In genomic region chr11:64864473-64865285, GRCh38 we compare ENCODE assay signal across 8 cellular contexts. TPM values are rescaled to one million over a fixed set of nuclear protein-coding genes. Genes with fewer than 3 reads are reported as not detected.
DNase-seq lines count a peak whose midpoint lies in the region; ATAC-seq, FAIRE-seq and TF ChIP-seq lines count a peak whose summit lies in the region.

No MANE protein-coding gene starts in this region.

- H3K9me3 ChIP-seq in left ventricle myocardium inferior (replicated peaks): no peaks in the 10 kb centered on the region
- H3K9me3 ChIP-seq in small intestine (ENCODE audit: control insufficient read depth, low read depth): no peaks in the 10 kb centered on the region

- peaks cover 94% of the 10 kb centered on the region for H3K4me1 Mint-ChIP-seq in activated naive CD4-positive, alpha-beta T cell treated with anti-CD3 and anti-CD28 coated beads, Interleukin-2, amount 10 ng/mL, durations not matched to agents 7 days and 5 days

- intact Hi-C loops in left ventricle myocardium inferior (cut with micrococcal nuclease): no loop called here

- H3K27me3 Mint-ChIP-seq in activated naive CD4-positive, alpha-beta T cell treated with anti-CD3 and anti-CD28 coated beads, Interleukin-2, amount 10 ng/mL, durations not matched to agents 7 days and 5 days: no peaks in the 10 kb centered on the region

- no peak for TF ChIP-seq CTCF in left ventricle myocardium inferior (IDR thresholded peaks at IDR 0.05; ENCODE audit: borderline replicate concordance)

- ATAC-seq in GM18517 (IDR thresholded peaks at IDR 0.05; ENCODE audit: unreplicated experiment) (peak; percentile 21), HG03571 (IDR thresholded peaks at IDR 0.05; ENCODE audit: unreplicated experiment) (peak; percentile 5)

- peaks cover 49% of the 10 kb centered on the region for H3K36me3 Mint-ChIP-seq in activated naive CD4-positive, alpha-beta T cell treated with anti-CD3 and anti-CD28 coated beads, Interleukin-2, amount 10 ng/mL, durations not matched to agents 7 days and 5 days

- H3K27me3 ChIP-seq in left ventricle myocardium inferior (ENCODE audit: low read depth) (no peaks in the 10 kb centered on the region), small intestine (ENCODE audit: control insufficient read depth in 2 of 2, insufficient read depth in 2 of 2, low read length in 2 of 2) (no peaks in the 10 kb centered on the region)

- peak overlapping the region; percentile 56 for H3K4me3 Mint-ChIP-seq in activated naive CD4-positive, alpha-beta T cell treated with anti-CD3 and anti-CD28 coated beads, Interleukin-2, amount 10 ng/mL, durations not matched to agents 7 days and 5 days

- no peak for DNase-seq in activated naive CD4-positive, alpha-beta T cell treated with anti-CD3 and anti-CD28 coated beads, Interleukin-2, amount 10 ng/mL, durations not matched to agents 7 days and 5 days
- DNase-seq in left ventricle myocardium inferior (peak; percentile 75), small intestine (no peak), Ammon's horn (ENCODE audit: low spot score) (no peak), NCI-H187 (lab: John Stamatoyannopoulos, UW) (no peak), NCI-H1048 (lab: John Stamatoyannopoulos, UW) (no peak)

- CTCF ChIA-PET in activated naive CD4-positive, alpha-beta T cell treated with anti-CD3 and anti-CD28 coated beads, Interleukin-2, amount 10 ng/mL, durations not matched to agents 7 days and 5 days (lab: Charles Lee): interaction anchor here (1.2 to 12.0 kb wide), 7 partner anchors 11 to 253 kb away, joined by 3 to 145 read pairs (median 7); partner anchors contain the start of genes EHD1 and ZNHIT2

- H3K9me3 Mint-ChIP-seq in activated naive CD4-positive, alpha-beta T cell treated with anti-CD3 and anti-CD28 coated beads, Interleukin-2, amount 10 ng/mL, durations not matched to agents 7 days and 5 days: no peaks in the 10 kb centered on the region

- peak overlapping the region; percentile 49 for H3K4me3 ChIP-seq in left ventricle myocardium inferior
- H3K4me3 ChIP-seq in small intestine (ENCODE audit: low read depth in 1 of 2, low read length in 2 of 2): peak overlapping the region in 1 of 2 donors; percentile 9

- 25 to 42% (median 32%) methylated on average over 18 of the region's 18 CpGs for WGBS in small intestine, 3 donors

- H3K27ac Mint-ChIP-seq in activated naive CD4-positive, alpha-beta T cell treated with anti-CD3 and anti-CD28 coated beads, Interleukin-2, amount 10 ng/mL, durations not matched to agents 7 days and 5 days: peak overlapping the region; percentile 100

- H3K27ac ChIP-seq in left ventricle myocardium inferior (replicated peaks) (peak overlapping the region; percentile 93), small intestine (ENCODE audit: low read depth in 1 of 2, low read length in 1 of 2) (peak overlapping the region; percentile 70 to 95)

- peaks cover 100% of the 10 kb centered on the region for H3K4me1 ChIP-seq in left ventricle myocardium inferior
- H3K4me1 ChIP-seq in small intestine (ENCODE audit: control insufficient read depth in 2 of 2, insufficient read depth in 1 of 2, low read depth in 1 of 2, low read length in 1 of 2): peaks cover 15 to 42% of the 10 kb centered on the region in 2 donors

- H3K36me3 ChIP-seq in left ventricle myocardium inferior (peaks cover 14% of the 10 kb centered on the region), small intestine (ENCODE audit: control insufficient read depth in 2 of 2, insufficient read depth in 2 of 2, low read length in 2 of 2) (no peaks in the 10 kb centered on the region)

- no peak for FAIRE-seq in small intestine (lab: Jason Lieb, UNC)

RNA-seq across cellular contexts. Expression of gene EHD1, which starts 13.7 kb away (rescaled TPM):
- total RNA-seq in left ventricle myocardium inferior: 40.3 TPM
- 10 to 100 TPM; 31.3 to 35.9 (median 33.1) TPM for polyA plus RNA-seq in small intestine

RNA-seq across cellular contexts. Expression of gene CDC42BPG, which starts 20.2 kb away (rescaled TPM):
- total RNA-seq in left ventricle myocardium inferior: 1.1 TPM
- polyA plus RNA-seq in small intestine: 10 to 100 TPM; 12.1 to 36.5 (median 27.0) TPM

RNA-seq across cellular contexts. Expression of gene ATG2A, which starts 52.3 kb away (rescaled TPM):
- 13.1 TPM for total RNA-seq in left ventricle myocardium inferior
- polyA plus RNA-seq in small intestine: 10 to 100 TPM; 18.0 to 35.7 (median 28.2) TPM

RNA-seq across cellular contexts. Expression of gene MEN1, which starts 54.3 kb away (rescaled TPM):
- total RNA-seq in left ventricle myocardium inferior: 8.7 TPM
- polyA plus RNA-seq in small intestine: 10 to 100 TPM; 17.6 to 27.1 (median 23.4) TPM

RNA-seq across cellular contexts. Expression of gene PPP2R5B, which starts 59.8 kb away (rescaled TPM):
- 22.5 TPM for total RNA-seq in left ventricle myocardium inferior
- polyA plus RNA-seq in small intestine: 10 to 100 TPM; 13.2 to 15.9 (median 14.0) TPM
